In genomic region chr15:39721893-39722292, GRCh38 we compare ENCODE assay signal across 28 cellular contexts.
"Had no signal": no experiment of that assay in that cellular context is flagged by ENCODE, and none has a peak within 500 bp of the region (broad histone marks: within the 10 kb centered on the region; RNA-seq: fewer than 3 reads in every experiment).

No MANE protein-coding gene starts in this region.

- H3K4me1 Mint-ChIP-seq: activated T-helper 17 cell treated with anti-CD3 and anti-CD28 coated beads, Interleukin-2, amount 50 U/mL, for 72 hours; T-cell had no signal

- H3K27ac Mint-ChIP-seq: activated CD4-positive, alpha-beta memory T cell treated with anti-CD3 and anti-CD28 coated beads, Interleukin-2, amount 10 ng/mL, durations not matched to agents 7 days and 5 days; activated CD4-positive, alpha-beta T cell treated with anti-CD3 and anti-CD28 coated beads for 36 hours; activated naive CD4-positive, alpha-beta T cell treated with anti-CD3 and anti-CD28 coated beads for 36 hours; activated naive CD8-positive, alpha-beta T cell; activated T-helper 17 cell treated with anti-CD3 and anti-CD28 coated beads, Interleukin-2, amount 50 U/mL, for 72 hours; T-cell had no signal

- H3K27ac ChIP-seq: Peyer's patch, RWPE1, WERI-Rb-1 had no signal

- H3K4me1 ChIP-seq: Peyer's patch had no signal

- H3K36me3 Mint-ChIP-seq: activated naive CD8-positive, alpha-beta T cell; T-cell had no signal

- H3K36me3 ChIP-seq: Peyer's patch, WERI-Rb-1 had no signal

- DNase-seq: activated CD4-positive, alpha-beta memory T cell treated with anti-CD3 and anti-CD28 coated beads, Interleukin-2, amount 10 ng/mL, durations not matched to agents 7 days and 5 days; activated CD4-positive, alpha-beta T cell treated with anti-CD3 and anti-CD28 coated beads for 36 hours; activated CD4-positive, alpha-beta T cell treated with anti-CD3 and anti-CD28 coated beads, Interleukin-2, amount 50 U/mL, for 1 hour; activated gamma-delta T cell; activated naive CD4-positive, alpha-beta T cell treated with anti-CD3 and anti-CD28 coated beads for 36 hours; activated T-cell treated with anti-CD3 and anti-CD28 coated beads for 4 hours; activated T-cell treated with anti-CD3 and anti-CD28 coated beads, Interleukin-2, amount 50 U/mL, for 48 hours; cerebellar nuclear complex; Kasumi-1; KBM-7; MV-4-11; NCI-H1092 treated with DMSO at 0.1 percent for 48 hours; NCI-H1417 treated with DMSO at 0.1 percent for 48 hours; NCI-H1694; NCI-H2029; NCI-H2107; NCI-H510A; NCI-H69; NK-92 treated with Interleukin-12 subunit alpha and Interleukin-12 subunit beta, amount 100 ng/mL, for 24 hours; OCI-M1; Peyer's patch; SHP77; T-cell; T1000; WERI-Rb-1 had no signal

- H3K9me3 Mint-ChIP-seq: activated CD4-positive, alpha-beta memory T cell treated with anti-CD3 and anti-CD28 coated beads, Interleukin-2, amount 10 ng/mL, durations not matched to agents 7 days and 5 days; activated naive CD4-positive, alpha-beta T cell treated with anti-CD3 and anti-CD28 coated beads for 36 hours; activated T-helper 17 cell treated with anti-CD3 and anti-CD28 coated beads, Interleukin-2, amount 50 U/mL, for 72 hours; T-cell had no signal

- H3K4me3 Mint-ChIP-seq: activated CD4-positive, alpha-beta memory T cell treated with anti-CD3 and anti-CD28 coated beads, Interleukin-2, amount 10 ng/mL, durations not matched to agents 7 days and 5 days; activated CD4-positive, alpha-beta T cell treated with anti-CD3 and anti-CD28 coated beads for 36 hours; activated naive CD4-positive, alpha-beta T cell treated with anti-CD3 and anti-CD28 coated beads for 36 hours; activated naive CD8-positive, alpha-beta T cell; activated T-helper 17 cell treated with anti-CD3 and anti-CD28 coated beads, Interleukin-2, amount 50 U/mL, for 72 hours; T-cell had no signal

- H3K9me3 ChIP-seq: Peyer's patch had no signal

- H3K27me3 ChIP-seq: Peyer's patch had no signal

- H3K27me3 Mint-ChIP-seq: activated CD4-positive, alpha-beta memory T cell treated with anti-CD3 and anti-CD28 coated beads, Interleukin-2, amount 10 ng/mL, durations not matched to agents 7 days and 5 days; activated T-helper 17 cell treated with anti-CD3 and anti-CD28 coated beads, Interleukin-2, amount 50 U/mL, for 72 hours had no signal

- H3K4me3 ChIP-seq: Peyer's patch had no signal
